Comparison of ENCODE assay signal across 24 cellular contexts in genomic region chr14:98752660-98753059, GRCh38.
"Had no signal": no experiment of that assay in that cellular context is flagged by ENCODE, and none has a peak within 500 bp of the region (broad histone marks: within the 10 kb centered on the region; RNA-seq: fewer than 3 reads in every experiment).

No MANE protein-coding gene starts in this region.

- H3K4me3 Mint-ChIP-seq: memory B cell; naive thymus-derived CD8-positive, alpha-beta T cell; nephron; neural crest cell; stimulated activated effector memory CD8-positive, alpha-beta T cell treated with anti-CD3 and anti-CD28 coated beads, Interleukin-12 subunit alpha, Interleukin-12 subunit beta, amount 100 ng/mL, for 72 hours; stimulated activated naive CD8-positive, alpha-beta T cell treated with anti-CD3 and anti-CD28 coated beads, Interleukin-15, Interleukin-2, amounts not matched to agents 100 ng/mL and 50 ng/mL, for 24 hours had no signal

- H3K4me1 Mint-ChIP-seq: memory B cell; neural crest cell; stimulated activated effector memory CD8-positive, alpha-beta T cell treated with anti-CD3 and anti-CD28 coated beads, Interleukin-12 subunit alpha, Interleukin-12 subunit beta, amount 100 ng/mL, for 72 hours had no signal

- FAIRE-seq: urothelium cell line had no signal

- DNase-seq: islet precursor cell; left ventricle myocardium inferior; naive thymus-derived CD8-positive, alpha-beta T cell; nucleus accumbens; psoas muscle; stimulated activated CD4-positive, alpha-beta T cell treated with anti-CD3 and anti-CD28 coated beads, Interleukin-12 subunit alpha, Interleukin-12 subunit beta, amount 100 ng/mL, for 4 hours; stimulated activated CD4-positive, alpha-beta T cell treated with anti-CD3 and anti-CD28 coated beads, Interleukin-15, amount 100 ng/mL, for 24 hours; stimulated activated CD4-positive, alpha-beta T cell treated with anti-CD3 and anti-CD28 coated beads, Interleukin-4, amount 100 ng/mL, for 24 hours; stimulated activated naive CD4-positive, alpha-beta T cell; tibial artery; trophoblast cell; upper lobe of right lung had no signal

- H3K9me3 ChIP-seq: psoas muscle, suprapubic skin, thoracic aorta, upper lobe of right lung had no signal

- H3K4me1 ChIP-seq: left ventricle myocardium inferior, parathyroid adenoma, psoas muscle, suprapubic skin, tibial artery, upper lobe of right lung had no signal

- H3K4me3 ChIP-seq: hepatocyte, left ventricle myocardium inferior, psoas muscle, skin epidermis, suprapubic skin, thoracic aorta, tibial artery, upper lobe of right lung had no signal

- H3K27me3 ChIP-seq: hepatocyte, suprapubic skin, upper lobe of right lung had no signal

- H3K36me3 ChIP-seq: left ventricle myocardium inferior, suprapubic skin, thoracic aorta, tibial artery, upper lobe of right lung had no signal

- H3K36me3 Mint-ChIP-seq: memory B cell; stimulated activated effector memory CD8-positive, alpha-beta T cell treated with anti-CD3 and anti-CD28 coated beads, Interleukin-12 subunit alpha, Interleukin-12 subunit beta, amount 100 ng/mL, for 72 hours had no signal

- H3K27me3 Mint-ChIP-seq: memory B cell; naive thymus-derived CD8-positive, alpha-beta T cell; stimulated activated naive CD8-positive, alpha-beta T cell treated with anti-CD3 and anti-CD28 coated beads, Interleukin-15, Interleukin-2, amounts not matched to agents 100 ng/mL and 50 ng/mL, for 24 hours had no signal

- H3K27ac Mint-ChIP-seq: memory B cell; naive thymus-derived CD8-positive, alpha-beta T cell; nephron; stimulated activated effector memory CD8-positive, alpha-beta T cell treated with anti-CD3 and anti-CD28 coated beads, Interleukin-12 subunit alpha, Interleukin-12 subunit beta, amount 100 ng/mL, for 72 hours; stimulated activated naive CD8-positive, alpha-beta T cell treated with anti-CD3 and anti-CD28 coated beads, Interleukin-15, Interleukin-2, amounts not matched to agents 100 ng/mL and 50 ng/mL, for 24 hours had no signal

- ATAC-seq: naive thymus-derived CD8-positive, alpha-beta T cell; sciatic nerve; stimulated activated effector memory CD8-positive, alpha-beta T cell treated with anti-CD3 and anti-CD28 coated beads, Interleukin-12 subunit alpha, Interleukin-12 subunit beta, amount 100 ng/mL, for 72 hours; upper lobe of right lung had no signal

- H3K27ac ChIP-seq: hepatocyte, left ventricle myocardium inferior, parathyroid adenoma, psoas muscle, skin epidermis, suprapubic skin, thoracic aorta, tibial artery, upper lobe of right lung had no signal
